3 cellular contexts compared by ENCODE assay signal in the genomic region with DNA sequence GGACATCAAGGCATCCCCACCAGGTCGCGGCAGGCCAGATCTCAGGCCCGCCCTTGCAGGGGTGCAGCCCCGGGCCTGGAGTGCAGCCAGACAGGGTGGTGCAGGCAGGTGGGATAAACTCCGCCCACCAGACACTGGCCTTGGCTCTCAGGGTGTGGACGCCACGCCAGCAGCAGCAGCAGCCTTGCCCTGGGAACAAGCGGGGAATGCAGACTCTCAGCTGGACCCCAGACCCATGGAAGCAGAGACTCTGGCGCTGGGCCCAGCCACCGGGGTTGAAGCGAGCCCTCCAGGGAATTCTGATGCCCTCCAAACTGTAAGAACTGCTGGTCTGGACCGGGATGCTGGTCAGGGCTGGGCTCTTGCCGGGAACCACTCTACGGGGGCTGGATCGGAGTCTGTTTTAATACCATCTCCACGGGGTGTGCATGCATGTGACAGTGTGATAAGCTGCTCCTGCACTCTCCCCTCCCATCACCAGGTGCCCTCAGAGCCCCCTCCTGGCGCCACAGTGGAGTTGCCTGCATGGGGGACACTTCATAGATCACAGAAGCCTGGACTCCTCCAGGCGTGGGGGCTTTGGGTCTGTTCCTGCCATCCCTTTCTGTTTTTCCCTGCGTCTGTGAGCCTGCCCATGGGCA.
TF ChIP-seq lines count a peak whose summit lies in the region.

No MANE protein-coding gene starts in this region.

TF ChIP-seq in HCT116, 20 proteins besides CTCF, POLR2A, EP300 and RAD21:
- TF ChIP-seq REST (IDR thresholded peaks at IDR 0.05; ENCODE audit: low read depth), result no peak
- TF ChIP-seq ZBTB33 (IDR thresholded peaks at IDR 0.05; ENCODE audit: extremely low read depth, insufficient replicate concordance, low read length), result no peak
- TF ChIP-seq EZH2phosphoT487 (IDR thresholded peaks at IDR 0.05; ENCODE audit: borderline replicate concordance), result no peak
- TF ChIP-seq SP1 (IDR thresholded peaks at IDR 0.05; ENCODE audit: low read depth), result no peak
- no peak for TF ChIP-seq SRF (IDR thresholded peaks at IDR 0.05; ENCODE audit: low read depth)
- TF ChIP-seq CBX3 (IDR thresholded peaks at IDR 0.05; ENCODE audit: low read depth), result no peak
- no peak for TF ChIP-seq POLR2AphosphoS5 (IDR thresholded peaks at IDR 0.05; ENCODE audit: low read depth, low read length)

TF ChIP-seq in WTC11, 78 proteins besides CTCF, POLR2A, EP300 and RAD21 (continued from another document):
- TF ChIP-seq, protein P1, sequence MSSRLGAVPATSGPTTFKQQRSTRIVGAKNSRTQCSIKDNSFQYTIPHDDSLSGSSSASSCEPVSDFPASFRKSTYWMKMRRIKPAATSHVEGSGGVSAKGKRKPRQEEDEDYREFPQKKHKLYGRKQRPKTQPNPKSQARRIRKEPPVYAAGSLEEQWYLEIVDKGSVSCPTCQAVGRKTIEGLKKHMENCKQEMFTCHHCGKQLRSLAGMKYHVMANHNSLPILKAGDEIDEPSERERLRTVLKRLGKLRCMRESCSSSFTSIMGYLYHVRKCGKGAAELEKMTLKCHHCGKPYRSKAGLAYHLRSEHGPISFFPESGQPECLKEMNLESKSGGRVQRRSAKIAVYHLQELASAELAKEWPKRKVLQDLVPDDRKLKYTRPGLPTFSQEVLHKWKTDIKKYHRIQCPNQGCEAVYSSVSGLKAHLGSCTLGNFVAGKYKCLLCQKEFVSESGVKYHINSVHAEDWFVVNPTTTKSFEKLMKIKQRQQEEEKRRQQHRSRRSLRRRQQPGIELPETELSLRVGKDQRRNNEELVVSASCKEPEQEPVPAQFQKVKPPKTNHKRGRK (CRISPR knock-in tag; IDR thresholded peaks at IDR 0.05; ENCODE audit: borderline replicate concordance), result no peak
- no peak for TF ChIP-seq E2F4 (CRISPR knock-in tag; IDR thresholded peaks at IDR 0.05; ENCODE audit: borderline replicate concordance, low read depth)
- TF ChIP-seq TCF7 (CRISPR knock-in tag; IDR thresholded peaks at IDR 0.05; ENCODE audit: low read depth), result no peak
- no peak for TF ChIP-seq NR3C1 (CRISPR knock-in tag; conservative IDR thresholded peaks at IDR 0.05; ENCODE audit: low read depth)
- no peak for TF ChIP-seq HMGA2 (CRISPR knock-in tag; IDR thresholded peaks at IDR 0.05)
- TF ChIP-seq KAT7 (CRISPR knock-in tag; IDR thresholded peaks at IDR 0.05; ENCODE audit: borderline replicate concordance), result no peak

TF ChIP-seq in HepG2, 621 proteins besides CTCF, POLR2A, EP300 and RAD21 (continued from another document):
- no peak for TF ChIP-seq MYPOP (CRISPR knock-in tag; IDR thresholded peaks at IDR 0.05)
- TF ChIP-seq RERE (CRISPR knock-in tag; IDR thresholded peaks at IDR 0.05; ENCODE audit: low read depth), result no peak
- TF ChIP-seq, protein P2, sequence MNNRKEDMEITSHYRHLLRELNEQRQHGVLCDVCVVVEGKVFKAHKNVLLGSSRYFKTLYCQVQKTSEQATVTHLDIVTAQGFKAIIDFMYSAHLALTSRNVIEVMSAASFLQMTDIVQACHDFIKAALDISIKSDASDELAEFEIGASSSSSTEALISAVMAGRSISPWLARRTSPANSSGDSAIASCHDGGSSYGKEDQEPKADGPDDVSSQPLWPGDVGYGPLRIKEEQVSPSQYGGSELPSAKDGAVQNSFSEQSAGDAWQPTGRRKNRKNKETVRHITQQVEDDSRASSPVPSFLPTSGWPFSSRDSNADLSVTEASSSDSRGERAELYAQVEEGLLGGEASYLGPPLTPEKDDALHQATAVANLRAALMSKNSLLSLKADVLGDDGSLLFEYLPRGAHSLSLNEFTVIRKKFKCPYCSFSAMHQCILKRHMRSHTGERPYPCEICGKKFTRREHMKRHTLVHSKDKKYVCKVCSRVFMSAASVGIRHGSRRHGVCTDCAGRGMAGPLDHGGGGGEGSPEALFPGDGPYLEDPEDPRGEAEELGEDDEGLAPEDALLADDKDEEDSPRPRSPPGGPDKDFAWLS (CRISPR knock-in tag; IDR thresholded peaks at IDR 0.05; ENCODE audit: borderline replicate concordance), result no peak
- no peak for TF ChIP-seq ZNF17 (CRISPR knock-in tag; IDR thresholded peaks at IDR 0.05)
- no peak for TF ChIP-seq NR2F2 (IDR thresholded peaks at IDR 0.05; ENCODE audit: borderline replicate concordance, low read depth)
- TF ChIP-seq SP1 (IDR thresholded peaks at IDR 0.05), result no peak
- TF ChIP-seq SP1 (CRISPR knock-in tag; IDR thresholded peaks at IDR 0.05), result no peak
- no peak for TF ChIP-seq HBP1 (CRISPR knock-in tag; IDR thresholded peaks at IDR 0.05; ENCODE audit: low read depth)
- no peak for TF ChIP-seq TARDBP (CRISPR knock-in tag; IDR thresholded peaks at IDR 0.05)
- TF ChIP-seq SYNCRIP (IDR thresholded peaks at IDR 0.05; ENCODE audit: insufficient read depth, low read depth, low read length), result no peak
- TF ChIP-seq ZNF496 (CRISPR knock-in tag; IDR thresholded peaks at IDR 0.05; ENCODE audit: insufficient replicate concordance), result no peak
- TF ChIP-seq ARNT (IDR thresholded peaks at IDR 0.05), result no peak
- TF ChIP-seq ZSCAN31 (CRISPR knock-in tag; IDR thresholded peaks at IDR 0.05; ENCODE audit: low read depth), result no peak
- TF ChIP-seq, protein P3, sequence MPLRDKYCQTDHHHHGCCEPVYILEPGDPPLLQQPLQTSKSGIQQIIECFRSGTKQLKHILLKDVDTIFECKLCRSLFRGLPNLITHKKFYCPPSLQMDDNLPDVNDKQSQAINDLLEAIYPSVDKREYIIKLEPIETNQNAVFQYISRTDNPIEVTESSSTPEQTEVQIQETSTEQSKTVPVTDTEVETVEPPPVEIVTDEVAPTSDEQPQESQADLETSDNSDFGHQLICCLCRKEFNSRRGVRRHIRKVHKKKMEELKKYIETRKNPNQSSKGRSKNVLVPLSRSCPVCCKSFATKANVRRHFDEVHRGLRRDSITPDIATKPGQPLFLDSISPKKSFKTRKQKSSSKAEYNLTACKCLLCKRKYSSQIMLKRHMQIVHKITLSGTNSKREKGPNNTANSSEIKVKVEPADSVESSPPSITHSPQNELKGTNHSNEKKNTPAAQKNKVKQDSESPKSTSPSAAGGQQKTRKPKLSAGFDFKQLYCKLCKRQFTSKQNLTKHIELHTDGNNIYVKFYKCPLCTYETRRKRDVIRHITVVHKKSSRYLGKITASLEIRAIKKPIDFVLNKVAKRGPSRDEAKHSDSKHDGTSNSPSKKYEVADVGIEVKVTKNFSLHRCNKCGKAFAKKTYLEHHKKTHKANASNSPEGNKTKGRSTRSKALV (CRISPR knock-in tag; IDR thresholded peaks at IDR 0.05), result no peak
- TF ChIP-seq IRX3 (CRISPR knock-in tag; IDR thresholded peaks at IDR 0.05; ENCODE audit: borderline replicate concordance, low read depth), result no peak
- TF ChIP-seq NFRKB (IDR thresholded peaks at IDR 0.05), result no peak
- no peak for TF ChIP-seq HOXA5 (CRISPR knock-in tag; IDR thresholded peaks at IDR 0.05)
